Comparison of ENCODE assay signal across 20 cellular contexts in genomic region chr16:49969356-49970030, GRCh38. TPM values are rescaled to one million over a fixed set of nuclear protein-coding genes. Genes with fewer than 3 reads are reported as not detected.
DNase-seq lines count a peak whose midpoint lies in the region; ATAC-seq, FAIRE-seq and TF ChIP-seq lines count a peak whose summit lies in the region.
"Had no signal": no experiment of that assay in that cellular context is flagged by ENCODE, and none has a peak within 500 bp of the region (broad histone marks: within the 10 kb centered on the region; RNA-seq: fewer than 3 reads in every experiment).

No MANE protein-coding gene starts in this region.

- no peaks in the 10 kb centered on the region for H3K4me1 ChIP-seq in right cardiac atrium (ENCODE audit: control insufficient read depth, insufficient read depth, low read length)

- DNase-seq in HuH-7.5 (ENCODE audit: low spot score), result peak; percentile 9
- DNase-seq in WTC11 (ENCODE audit: low spot score), result no peak
- peak; percentile 19 to 63 (median 63) for DNase-seq in right cardiac atrium
- DNase-seq in progenitor cell of endocrine pancreas (ENCODE audit: low spot score, unreplicated experiment), result no peak
- DNase-seq in frontal cortex (ENCODE audit: low spot score in 2 of 2), result no peak
- no peak for DNase-seq in NOMO-1 treated with DMSO at 0.1 percent for 48 hours (lab: John Stamatoyannopoulos, UW; ENCODE audit: unreplicated experiment)
- DNase-seq: activated CD4-positive, alpha-beta T cell treated with anti-CD3 and anti-CD28 coated beads, Interleukin-2, amount 10 ng/mL, durations not matched to agents 7 days and 5 days; activated naive CD4-positive, alpha-beta T cell treated with Interleukin-2 at 50 U/mL for 16 hours; activated T-cell treated with anti-CD3 and anti-CD28 coated beads for 4 hours; mammary epithelial cell; naive thymus-derived CD8-positive, alpha-beta T cell; NCI-H1105; NK-92 treated with Interleukin-12 subunit alpha and Interleukin-12 subunit beta, amount 100 ng/mL, for 24 hours; SW 1271 had no signal

- H3K4me1 Mint-ChIP-seq in WTC11 (peaks cover 8% of the 10 kb centered on the region), progenitor cell of endocrine pancreas (ENCODE audit: low read depth) (peaks cover 8% of the 10 kb centered on the region)
- H3K4me1 Mint-ChIP-seq: activated CD4-positive, alpha-beta T cell treated with anti-CD3 and anti-CD28 coated beads, Interleukin-2, amount 10 ng/mL, durations not matched to agents 7 days and 5 days had no signal

- intact Hi-C loops in right cardiac atrium (cut with DNase I), result no loop called here

- no peak for FAIRE-seq in frontal cortex (lab: Jason Lieb, UNC)
- FAIRE-seq: G401.6 had no signal

- TF ChIP-seq CTCF in WTC11 (IDR thresholded peaks at IDR 0.05), result no peak
- TF ChIP-seq CTCF in progenitor cell of endocrine pancreas (IDR thresholded peaks at IDR 0.05; ENCODE audit: unreplicated experiment), result no peak

- no peak overlapping the region for H3K4me3 Mint-ChIP-seq in WTC11
- peak overlapping the region; percentile 39 for H3K4me3 Mint-ChIP-seq in progenitor cell of endocrine pancreas (ENCODE audit: low read depth)
- H3K4me3 Mint-ChIP-seq: activated CD4-positive, alpha-beta T cell treated with anti-CD3 and anti-CD28 coated beads, Interleukin-2, amount 10 ng/mL, durations not matched to agents 7 days and 5 days; naive thymus-derived CD8-positive, alpha-beta T cell had no signal

- POLR2A ChIA-PET in WTC11 (lab: Charles Lee), result no interaction called here

- peak; percentile 28; the same call in 1 of the 2 replicates for ATAC-seq in WTC11
- peak; percentile 32 to 49 for ATAC-seq in right cardiac atrium
- ATAC-seq in HG03460 (IDR thresholded peaks at IDR 0.05; ENCODE audit: unreplicated experiment), result no peak
- ATAC-seq: naive thymus-derived CD8-positive, alpha-beta T cell had no signal

- no peaks in the 10 kb centered on the region for H3K36me3 Mint-ChIP-seq in WTC11
- no peaks in the 10 kb centered on the region for H3K36me3 Mint-ChIP-seq in progenitor cell of endocrine pancreas (ENCODE audit: insufficient read depth)
- H3K36me3 Mint-ChIP-seq: naive thymus-derived CD8-positive, alpha-beta T cell had no signal

- H3K27ac Mint-ChIP-seq in WTC11 (no peak overlapping the region), progenitor cell of endocrine pancreas (peak overlapping the region; percentile 83)
- H3K27ac Mint-ChIP-seq: activated CD4-positive, alpha-beta T cell treated with anti-CD3 and anti-CD28 coated beads, Interleukin-2, amount 10 ng/mL, durations not matched to agents 7 days and 5 days had no signal

- H3K27me3 ChIP-seq in right cardiac atrium (ENCODE audit: control insufficient read depth, insufficient read depth), result no peaks in the 10 kb centered on the region

- H3K9me3 ChIP-seq in right cardiac atrium (ENCODE audit: control insufficient read depth, low read length), result no peaks in the 10 kb centered on the region

- CTCF ChIA-PET in WTC11 (lab: Charles Lee), result interaction anchor here (0.8 to 4.7 kb wide), 4 partner anchors 12 to 93 kb away, joined by 3 to 38 read pairs (median 4); partner anchors contain the start of gene CNEP1R1

- H3K9me3 Mint-ChIP-seq in WTC11, result no peaks in the 10 kb centered on the region
- H3K9me3 Mint-ChIP-seq in progenitor cell of endocrine pancreas (ENCODE audit: low read depth), result no peaks in the 10 kb centered on the region
- H3K9me3 Mint-ChIP-seq: activated CD4-positive, alpha-beta T cell treated with anti-CD3 and anti-CD28 coated beads, Interleukin-2, amount 10 ng/mL, durations not matched to agents 7 days and 5 days had no signal

- H3K27me3 Mint-ChIP-seq in WTC11 (ENCODE audit: low read depth), result no peaks in the 10 kb centered on the region
- H3K27me3 Mint-ChIP-seq in progenitor cell of endocrine pancreas, result peaks cover 9% of the 10 kb centered on the region

- H3K27ac ChIP-seq in right cardiac atrium (ENCODE audit: low read length), result no peak overlapping the region
- H3K27ac ChIP-seq: epithelial cell of prostate, HL-60, KMS-11, RWPE1 had no signal

- WGBS in right cardiac atrium, result 27% methylated on average over 21 of the region's 21 CpGs

- H3K4me3 ChIP-seq in right cardiac atrium (ENCODE audit: low read length), result no peak overlapping the region

TF ChIP-seq in WTC11, 78 proteins besides CTCF, POLR2A, EP300 and RAD21:
- no peak for TF ChIP-seq ZNF416 (CRISPR knock-in tag; IDR thresholded peaks at IDR 0.05)
- TF ChIP-seq, protein P1, sequence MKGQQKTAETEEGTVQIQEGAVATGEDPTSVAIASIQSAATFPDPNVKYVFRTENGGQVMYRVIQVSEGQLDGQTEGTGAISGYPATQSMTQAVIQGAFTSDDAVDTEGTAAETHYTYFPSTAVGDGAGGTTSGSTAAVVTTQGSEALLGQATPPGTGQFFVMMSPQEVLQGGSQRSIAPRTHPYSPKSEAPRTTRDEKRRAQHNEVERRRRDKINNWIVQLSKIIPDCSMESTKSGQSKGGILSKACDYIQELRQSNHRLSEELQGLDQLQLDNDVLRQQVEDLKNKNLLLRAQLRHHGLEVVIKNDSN (CRISPR knock-in tag; IDR thresholded peaks at IDR 0.05), result no peak
- no peak for TF ChIP-seq ZNF121 (CRISPR knock-in tag; IDR thresholded peaks at IDR 0.05)
- no peak for TF ChIP-seq SMAD4 (CRISPR knock-in tag; IDR thresholded peaks at IDR 0.05)
- TF ChIP-seq NR3C1 (CRISPR knock-in tag; conservative IDR thresholded peaks at IDR 0.05; ENCODE audit: low read depth), result no peak
- no peak for TF ChIP-seq MLX (CRISPR knock-in tag; IDR thresholded peaks at IDR 0.05)
- TF ChIP-seq ATF1 (CRISPR knock-in tag; IDR thresholded peaks at IDR 0.05), result no peak
- TF ChIP-seq, protein P2, sequence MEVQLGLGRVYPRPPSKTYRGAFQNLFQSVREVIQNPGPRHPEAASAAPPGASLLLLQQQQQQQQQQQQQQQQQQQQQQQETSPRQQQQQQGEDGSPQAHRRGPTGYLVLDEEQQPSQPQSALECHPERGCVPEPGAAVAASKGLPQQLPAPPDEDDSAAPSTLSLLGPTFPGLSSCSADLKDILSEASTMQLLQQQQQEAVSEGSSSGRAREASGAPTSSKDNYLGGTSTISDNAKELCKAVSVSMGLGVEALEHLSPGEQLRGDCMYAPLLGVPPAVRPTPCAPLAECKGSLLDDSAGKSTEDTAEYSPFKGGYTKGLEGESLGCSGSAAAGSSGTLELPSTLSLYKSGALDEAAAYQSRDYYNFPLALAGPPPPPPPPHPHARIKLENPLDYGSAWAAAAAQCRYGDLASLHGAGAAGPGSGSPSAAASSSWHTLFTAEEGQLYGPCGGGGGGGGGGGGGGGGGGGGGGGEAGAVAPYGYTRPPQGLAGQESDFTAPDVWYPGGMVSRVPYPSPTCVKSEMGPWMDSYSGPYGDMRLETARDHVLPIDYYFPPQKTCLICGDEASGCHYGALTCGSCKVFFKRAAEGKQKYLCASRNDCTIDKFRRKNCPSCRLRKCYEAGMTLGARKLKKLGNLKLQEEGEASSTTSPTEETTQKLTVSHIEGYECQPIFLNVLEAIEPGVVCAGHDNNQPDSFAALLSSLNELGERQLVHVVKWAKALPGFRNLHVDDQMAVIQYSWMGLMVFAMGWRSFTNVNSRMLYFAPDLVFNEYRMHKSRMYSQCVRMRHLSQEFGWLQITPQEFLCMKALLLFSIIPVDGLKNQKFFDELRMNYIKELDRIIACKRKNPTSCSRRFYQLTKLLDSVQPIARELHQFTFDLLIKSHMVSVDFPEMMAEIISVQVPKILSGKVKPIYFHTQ (CRISPR knock-in tag; IDR thresholded peaks at IDR 0.05), result no peak
- TF ChIP-seq, protein P3, sequence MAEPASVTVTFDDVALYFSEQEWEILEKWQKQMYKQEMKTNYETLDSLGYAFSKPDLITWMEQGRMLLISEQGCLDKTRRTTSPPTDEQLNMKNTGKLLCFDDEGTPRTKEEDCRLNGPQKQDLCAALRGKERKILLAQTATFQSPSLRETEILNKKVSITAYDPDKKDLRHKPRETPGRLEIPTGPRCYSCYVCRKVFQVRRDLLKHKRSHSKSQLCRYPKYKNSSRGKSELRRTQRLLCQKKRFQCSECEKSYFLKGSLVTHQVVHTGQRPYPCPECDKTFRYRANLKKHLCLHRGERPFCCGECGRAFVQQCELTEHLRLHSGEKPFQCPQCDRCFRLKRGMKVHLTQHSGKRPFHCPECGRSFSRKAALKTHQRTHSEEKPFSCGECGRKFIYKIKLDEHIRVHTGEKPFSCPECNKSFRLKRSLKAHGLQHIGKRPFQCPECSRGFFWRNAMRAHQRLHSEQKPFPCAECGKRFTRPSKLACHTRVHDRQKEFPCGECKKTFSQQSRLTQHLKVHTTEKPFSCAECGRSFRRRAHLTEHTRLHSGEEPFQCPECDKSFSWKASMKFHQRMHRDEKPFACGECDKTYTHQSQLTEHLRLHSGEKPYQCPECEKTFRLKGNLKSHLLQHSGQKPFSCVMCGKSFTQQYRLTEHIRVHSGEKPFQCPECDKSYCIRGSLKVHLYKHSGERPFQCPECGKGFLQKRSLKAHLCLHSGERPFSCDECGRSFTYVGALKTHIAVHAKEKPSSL (CRISPR knock-in tag; conservative IDR thresholded peaks at IDR 0.05), result no peak
- TF ChIP-seq IRF1 (CRISPR knock-in tag; IDR thresholded peaks at IDR 0.05), result no peak
- TF ChIP-seq GABPB1 (CRISPR knock-in tag; IDR thresholded peaks at IDR 0.05), result no peak
- no peak for TF ChIP-seq HMGA2 (CRISPR knock-in tag; IDR thresholded peaks at IDR 0.05)
- no peak for TF ChIP-seq ZNF671 (CRISPR knock-in tag; IDR thresholded peaks at IDR 0.05)

RNA-seq across cellular contexts. Expression of gene CNEP1R1, which starts 55.5 kb away (rescaled TPM):
- total RNA-seq in WTC11 (2021) (13.2 to 13.8 TPM (median 13.7 TPM) in 3 replicates), right cardiac atrium (10 to 100 TPM; 14.1 to 20.6 (median 19.1) TPM), progenitor cell of endocrine pancreas (28.0 and 28.4 TPM in 2 replicates), frontal cortex (74.6 TPM)
- polyA plus RNA-seq in right cardiac atrium, result 14.9 TPM

Comparison
In these comparisons a context has a peak if more than half of its experiments do, and no peak if none do; other contexts are left out.
1. DNase-seq: peak in HuH-7.5 (single experiment) and right cardiac atrium (3 of 3); none in WTC11 (single experiment), progenitor cell of endocrine pancreas (single experiment), frontal cortex (0 of 2) and NOMO-1 treated with DMSO at 0.1 percent for 48 hours (single experiment).